ENCODE assay signal across 9 cellular contexts in genomic region chr7:50735836-50736235, GRCh38. TPM values are rescaled to one million over a fixed set of nuclear protein-coding genes. Genes with fewer than 3 reads are reported as not detected.
DNase-seq lines count a peak whose midpoint lies in the region; ATAC-seq and TF ChIP-seq lines count a peak whose summit lies in the region.
"Not testable (repeated sequence)": the region's sequence is repeated elsewhere in the genome, so short reads cannot be mapped to it uniquely, and the experiment has no call there.
"Had no signal": no experiment of that assay in that cellular context is flagged by ENCODE, and none has a peak within 500 bp of the region (broad histone marks: within the 10 kb centered on the region; RNA-seq: fewer than 3 reads in every experiment).

No MANE protein-coding gene starts in this region.

- not testable (repeated sequence) for H2AFZ ChIP-seq in trophoblast cell (ENCODE audit: insufficient read depth, low read length, poor library complexity)

- CTCF ChIA-PET in WTC11 (lab: Charles Lee), result not testable (repeated sequence)

- not testable (repeated sequence) for H3K27me3 Mint-ChIP-seq in WTC11 (ENCODE audit: low read depth)

- peaks cover 24% of the 10 kb centered on the region for H3K4me1 Mint-ChIP-seq in WTC11

- H3K4me2 ChIP-seq in BLaER1, result peak overlapping the region; percentile 45
- H3K4me2 ChIP-seq in BLaER1 treated with 17β-estradiol and CSF1 and Interleukin-3, amounts not matched to agents 10 nM and 100 nM, result peak overlapping the region in 10 of 11 experiments; percentile 8 to 69 (median 56); a peak in 17 of 22 replicates
- not testable (repeated sequence) for H3K4me2 ChIP-seq in trophoblast cell (ENCODE audit: low read length)

- H3K23ac ChIP-seq in trophoblast cell (ENCODE audit: low read length), result not testable (repeated sequence)

- H4K12ac ChIP-seq in trophoblast cell (ENCODE audit: low read depth, low read length), result not testable (repeated sequence)

- not testable (repeated sequence) for H3K4ac ChIP-seq in trophoblast cell (ENCODE audit: low read depth, low read length)

- no CpG with 5 or more reads among the region's 8 CpGs for WGBS in trophoblast cell (ENCODE audit: extremely low coverage, insufficient coverage, insufficient read length)

- H3K9me3 ChIP-seq in BLaER1, result peaks cover 28% of the 10 kb centered on the region
- H3K9me3 ChIP-seq in BLaER1 treated with 17β-estradiol and CSF1 and Interleukin-3, amounts not matched to agents 10 nM and 100 nM (replicated peaks in 1 of 11), result peaks cover 20 to 41% (median 35%) of the 10 kb centered on the region in 11 experiments
- H3K9me3 ChIP-seq in trophoblast cell (ENCODE audit: insufficient read depth, low read depth, low read length), result not testable (repeated sequence)

- H3K79me1 ChIP-seq in trophoblast cell (ENCODE audit: low read length), result not testable (repeated sequence)

- not testable (repeated sequence) for H2BK12ac ChIP-seq in trophoblast cell (ENCODE audit: low read length)

- not testable (repeated sequence) for H2AK5ac ChIP-seq in trophoblast cell (ENCODE audit: low read length)

- H3K36me3 Mint-ChIP-seq in WTC11, result not testable (repeated sequence)

- H3K36me3 ChIP-seq in BLaER1, result peaks cover 29% of the 10 kb centered on the region
- peaks cover 14 to 45% (median 26%) of the 10 kb centered on the region in 11 experiments; a peak in 19 of 22 replicates for H3K36me3 ChIP-seq in BLaER1 treated with 17β-estradiol and CSF1 and Interleukin-3, amounts not matched to agents 10 nM and 100 nM
- H3K36me3 ChIP-seq in trophoblast cell (ENCODE audit: control insufficient read depth in 1 of 2, insufficient read depth in 2 of 2, low read length in 2 of 2), result not testable (repeated sequence)

- H4K91ac ChIP-seq in trophoblast cell (ENCODE audit: low read depth, low read length), result not testable (repeated sequence)

- H3K27me3 ChIP-seq in BLaER1; BLaER1 treated with 17β-estradiol and CSF1 and Interleukin-3, amounts not matched to agents 10 nM and 100 nM; trophoblast cell (ENCODE audit: insufficient read depth, low read length): not testable (repeated sequence)

- not testable (repeated sequence) for TF ChIP-seq CTCF in WTC11 (IDR thresholded peaks at IDR 0.05)

- not testable (repeated sequence) for H3K18ac ChIP-seq in trophoblast cell (ENCODE audit: low read length)

- H3K27ac Mint-ChIP-seq in WTC11, result not testable (repeated sequence)

- H3K79me2 ChIP-seq in trophoblast cell (ENCODE audit: control insufficient read depth, insufficient read depth, low read length, poor library complexity), result not testable (repeated sequence)

- peak overlapping the region; percentile 29; the same call in 1 of the 2 replicates for H3K27ac ChIP-seq in BLaER1
- H3K27ac ChIP-seq in BLaER1 treated with 17β-estradiol and CSF1 and Interleukin-3, amounts not matched to agents 10 nM and 100 nM, result peak overlapping the region in 7 of 11 experiments; percentile 41 to 72 (median 62); a peak in 14 of 22 replicates
- H3K27ac ChIP-seq in trophoblast cell (ENCODE audit: low read depth, low read length), result not testable (repeated sequence)

- not testable (repeated sequence) for H2BK5ac ChIP-seq in trophoblast cell (ENCODE audit: low read depth, low read length, poor library complexity)

- H3K4me3 ChIP-seq in BLaER1; trophoblast cell (ENCODE audit: low read depth, low read length): not testable (repeated sequence)
- peak overlapping the region in 2 of 10 experiments; percentile 11 to 23; a peak in 1 of 20 replicates for H3K4me3 ChIP-seq in BLaER1 treated with 17β-estradiol and CSF1 and Interleukin-3, amounts not matched to agents 10 nM and 100 nM

- not testable (repeated sequence) for H2BK120ac ChIP-seq in trophoblast cell (ENCODE audit: insufficient read depth, low read length, poor library complexity)

- DNase-seq in WTC11 (ENCODE audit: low spot score), result not testable (repeated sequence)
- peak; percentile 10 for DNase-seq in ecto neural progenitor cell (ENCODE audit: low spot score)
- DNase-seq in left lobe of liver (ENCODE audit: low spot score), result peak; percentile 30
- DNase-seq in trophoblast cell, result peak; percentile 54 to 63
- DNase-seq in ureter (ENCODE audit: low spot score), result peak; percentile 28

- H4K8ac ChIP-seq in trophoblast cell (ENCODE audit: low read depth, low read length), result not testable (repeated sequence)

- not testable (repeated sequence) for H3K4me3 Mint-ChIP-seq in WTC11

- H3K9me3 Mint-ChIP-seq in WTC11, result peaks cover 18% of the 10 kb centered on the region

- peaks cover 37% of the 10 kb centered on the region; the same call in 1 of the 2 replicates for H4K20me1 ChIP-seq in BLaER1
- H4K20me1 ChIP-seq in BLaER1 treated with 17β-estradiol and CSF1 and Interleukin-3, amounts not matched to agents 10 nM and 100 nM, result peaks cover 4 to 69% (median 28%) of the 10 kb centered on the region in 11 experiments; a peak in 13 of 22 replicates

- H3K4me1 ChIP-seq in BLaER1 (peaks cover 74% of the 10 kb centered on the region), trophoblast cell (ENCODE audit: control insufficient read depth in 1 of 2, insufficient read depth in 2 of 2, low read length in 2 of 2) (peaks cover 10 to 15% of the 10 kb centered on the region in 2 experiments)
- H3K4me1 ChIP-seq in BLaER1 treated with 17β-estradiol and CSF1 and Interleukin-3, amounts not matched to agents 10 nM and 100 nM, result peaks cover 41 to 76% (median 65%) of the 10 kb centered on the region in 10 experiments

- H3K9ac ChIP-seq in BLaER1; trophoblast cell (ENCODE audit: low read length): not testable (repeated sequence)
- peak overlapping the region in 1 of 11 experiments; percentile 17; a peak in 2 of 22 replicates for H3K9ac ChIP-seq in BLaER1 treated with 17β-estradiol and CSF1 and Interleukin-3, amounts not matched to agents 10 nM and 100 nM

- H3K14ac ChIP-seq in trophoblast cell (ENCODE audit: low read length), result not testable (repeated sequence)

- POLR2A ChIA-PET in WTC11 (lab: Charles Lee), result not testable (repeated sequence)

- ATAC-seq in WTC11, left lobe of liver: not testable (repeated sequence)

TF ChIP-seq in WTC11, 78 proteins besides CTCF, POLR2A, EP300 and RAD21:
- 0 out of 2 replicates have a peak, but pooled peaks have one; percentile 13 for TF ChIP-seq ZNF121 (CRISPR knock-in tag; IDR thresholded peaks at IDR 0.05)

RNA-seq across cellular contexts. Expression of gene GRB10, which starts 46.9 kb away (rescaled TPM):
- total RNA-seq in WTC11 (2021) (66.0 to 103 TPM (median 67.3 TPM) in 3 replicates), left lobe of liver (54.9 TPM), ureter (106 TPM)
- 24.4 and 24.9 TPM in 2 replicates for polyA plus RNA-seq in trophoblast cell (2013)
- total RNA-seq: B cell, G401 had no signal
